In genomic region chr13:49914947-49915346, GRCh38 we compare ENCODE assay signal across 27 cellular contexts.
"Had no signal": no experiment of that assay in that cellular context is flagged by ENCODE, and none has a peak within 500 bp of the region (broad histone marks: within the 10 kb centered on the region; RNA-seq: fewer than 3 reads in every experiment).

No MANE protein-coding gene starts in this region.

- H3K4me1 ChIP-seq: lower lobe of right lung, pancreas, prostate gland, spleen, tibial nerve, uterus had no signal

- H3K79me2 ChIP-seq: hepatocyte had no signal

- H3K27me3 ChIP-seq: hepatocyte, pancreas, sigmoid colon, spleen, tibial nerve, uterus had no signal

- H3K27ac ChIP-seq: hepatocyte, lower lobe of right lung, pancreas, prostate gland, sigmoid colon, spleen, tibial nerve, uterus had no signal

- H2AFZ ChIP-seq: hepatocyte had no signal

- H3K36me3 ChIP-seq: prostate gland, uterus had no signal

- H3K9me3 ChIP-seq: lower lobe of right lung, pancreas, prostate gland, sigmoid colon, spleen, tibial nerve, uterus had no signal

- H3K4me2 ChIP-seq: hepatocyte had no signal

- DNase-seq: islet precursor cell; kidney glomerular epithelial cell; left cardiac atrium; lower lobe of right lung; mammary epithelial cell; mesenchymal stem cell; naive thymus-derived CD8-positive, alpha-beta T cell; nucleus accumbens; pancreas; posterior cingulate gyrus; retina; right cardiac atrium; sigmoid colon; small intestine; spleen; stimulated activated CD4-positive, alpha-beta T cell treated with anti-CD3 and anti-CD28 coated beads, Interleukin-2, amount 100 ng/mL, for 48 hours; stimulated activated CD4-positive, alpha-beta T cell treated with anti-CD3 and anti-CD28 coated beads, Interleukin-4, amount 100 ng/mL, for 4 hours; stimulated activated CD8-positive, alpha-beta memory T cell treated with anti-CD3 and anti-CD28 coated beads, Interleukin-4, amount 100 ng/mL, for 48 hours; stimulated activated naive CD4-positive, alpha-beta T cell treated with Interleukin-2 at 50 U/mL for 16 hours; stimulated activated naive CD8-positive, alpha-beta T cell treated with anti-CD3 and anti-CD28 coated beads, Interleukin-15, amount 100 ng/mL, for 72 hours; substantia nigra; uterus had no signal

- H3K4me3 ChIP-seq: hepatocyte, lower lobe of right lung, pancreas, prostate gland, sigmoid colon, spleen, tibial nerve, uterus had no signal

- ATAC-seq: left cardiac atrium; left lobe of liver; lower lobe of right lung; naive thymus-derived CD8-positive, alpha-beta T cell; pancreas; right cardiac atrium; stimulated activated memory B cell treated with anti-CD40 and anti-IgM and Interleukin-4, amounts not matched to agents 10 μg/mL and 1 μg/mL and 100 μg/mL, for 72 hours; stimulated activated naive CD8-positive, alpha-beta T cell treated with anti-CD3 and anti-CD28 coated beads, Interleukin-15, amount 100 ng/mL, for 72 hours had no signal
